1 cellular context compared by ENCODE assay signal in the genomic region with DNA sequence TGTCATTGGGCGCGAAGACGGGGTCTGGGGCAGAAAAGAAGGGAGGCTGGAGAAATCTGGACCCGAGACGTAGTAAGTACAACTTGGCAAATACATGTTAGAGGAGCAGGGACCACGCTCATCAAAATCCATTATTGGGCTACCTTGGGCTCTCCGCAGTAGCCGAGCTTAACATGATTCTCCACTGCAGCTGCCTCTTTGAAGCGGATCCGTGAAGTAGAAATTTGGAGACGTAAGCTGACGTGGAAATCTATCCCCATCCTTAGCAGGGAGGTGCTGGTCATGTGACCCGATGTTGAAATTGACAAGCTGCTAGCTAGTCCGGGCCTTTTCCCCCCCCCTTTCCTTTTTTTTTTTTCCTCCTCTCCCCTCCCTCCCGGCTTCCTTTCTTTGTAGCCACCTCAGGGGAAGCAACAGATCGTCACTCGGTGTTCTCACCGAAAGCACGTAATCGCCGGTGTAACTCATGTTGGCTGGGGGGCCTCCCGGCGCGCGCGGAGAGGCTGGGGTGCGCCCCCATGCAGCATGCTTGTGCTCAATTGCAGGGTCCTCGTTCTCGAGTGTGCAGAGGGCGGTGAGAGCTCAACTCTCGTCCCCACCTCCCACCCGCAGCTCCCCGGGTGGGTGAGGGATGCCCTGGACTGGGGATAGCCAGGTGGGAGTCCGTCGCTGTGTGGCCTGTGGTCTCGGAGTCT.
TF ChIP-seq lines count a peak whose summit lies in the region.

A gene (minus strand): TSS at position 220 of the 695 bp plus-strand sequence. CDS start 88 bp downstream, at position 132.

TF ChIP-seq in HEK293, 187 proteins besides CTCF, POLR2A, EP300 and RAD21 (continued from another document and continues in another):
- TF ChIP-seq, protein P1, sequence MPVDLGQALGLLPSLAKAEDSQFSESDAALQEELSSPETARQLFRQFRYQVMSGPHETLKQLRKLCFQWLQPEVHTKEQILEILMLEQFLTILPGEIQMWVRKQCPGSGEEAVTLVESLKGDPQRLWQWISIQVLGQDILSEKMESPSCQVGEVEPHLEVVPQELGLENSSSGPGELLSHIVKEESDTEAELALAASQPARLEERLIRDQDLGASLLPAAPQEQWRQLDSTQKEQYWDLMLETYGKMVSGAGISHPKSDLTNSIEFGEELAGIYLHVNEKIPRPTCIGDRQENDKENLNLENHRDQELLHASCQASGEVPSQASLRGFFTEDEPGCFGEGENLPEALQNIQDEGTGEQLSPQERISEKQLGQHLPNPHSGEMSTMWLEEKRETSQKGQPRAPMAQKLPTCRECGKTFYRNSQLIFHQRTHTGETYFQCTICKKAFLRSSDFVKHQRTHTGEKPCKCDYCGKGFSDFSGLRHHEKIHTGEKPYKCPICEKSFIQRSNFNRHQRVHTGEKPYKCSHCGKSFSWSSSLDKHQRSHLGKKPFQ (tag by site-specific recombination; IDR thresholded peaks at IDR 0.05): peak; percentile 100
- TF ChIP-seq ZBTB8A (tag by site-specific recombination; IDR thresholded peaks at IDR 0.05): peak; percentile 69
- no peak for TF ChIP-seq YY2 (tag by site-specific recombination; IDR thresholded peaks at IDR 0.05)
- peak; percentile 28; the same call in 1 of the 2 replicates for TF ChIP-seq ZNF366 (tag by site-specific recombination; conservative IDR thresholded peaks at IDR 0.05)
- TF ChIP-seq IKZF3 (tag by site-specific recombination; IDR thresholded peaks at IDR 0.05): peak; percentile 72
- TF ChIP-seq, protein P2, sequence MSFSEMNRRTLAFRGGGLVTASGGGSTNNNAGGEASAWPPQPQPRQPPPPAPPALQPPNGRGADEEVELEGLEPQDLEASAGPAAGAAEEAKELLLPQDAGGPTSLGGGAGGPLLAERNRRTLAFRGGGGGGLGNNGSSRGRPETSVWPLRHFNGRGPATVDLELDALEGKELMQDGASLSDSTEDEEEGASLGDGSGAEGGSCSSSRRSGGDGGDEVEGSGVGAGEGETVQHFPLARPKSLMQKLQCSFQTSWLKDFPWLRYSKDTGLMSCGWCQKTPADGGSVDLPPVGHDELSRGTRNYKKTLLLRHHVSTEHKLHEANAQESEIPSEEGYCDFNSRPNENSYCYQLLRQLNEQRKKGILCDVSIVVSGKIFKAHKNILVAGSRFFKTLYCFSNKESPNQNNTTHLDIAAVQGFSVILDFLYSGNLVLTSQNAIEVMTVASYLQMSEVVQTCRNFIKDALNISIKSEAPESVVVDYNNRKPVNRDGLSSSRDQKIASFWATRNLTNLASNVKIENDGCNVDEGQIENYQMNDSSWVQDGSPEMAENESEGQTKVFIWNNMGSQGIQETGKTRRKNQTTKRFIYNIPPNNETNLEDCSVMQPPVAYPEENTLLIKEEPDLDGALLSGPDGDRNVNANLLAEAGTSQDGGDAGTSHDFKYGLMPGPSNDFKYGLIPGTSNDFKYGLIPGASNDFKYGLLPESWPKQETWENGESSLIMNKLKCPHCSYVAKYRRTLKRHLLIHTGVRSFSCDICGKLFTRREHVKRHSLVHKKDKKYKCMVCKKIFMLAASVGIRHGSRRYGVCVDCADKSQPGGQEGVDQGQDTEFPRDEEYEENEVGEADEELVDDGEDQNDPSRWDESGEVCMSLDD (tag by site-specific recombination; IDR thresholded peaks at IDR 0.05): peak; percentile 78
- no peak for TF ChIP-seq SP3 (tag by site-specific recombination; IDR thresholded peaks at IDR 0.05)
- peak; percentile 93 for TF ChIP-seq ZBTB17 (tag by site-specific recombination; IDR thresholded peaks at IDR 0.05)
- TF ChIP-seq ZNF146 (tag by site-specific recombination; IDR thresholded peaks at IDR 0.05): 0 out of 2 replicates have a peak, but pooled peaks have one; percentile 8
- TF ChIP-seq ZNF112 (tag by site-specific recombination; IDR thresholded peaks at IDR 0.05): no peak
- TF ChIP-seq ZNF211 (tag by site-specific recombination; IDR thresholded peaks at IDR 0.05; ENCODE audit: low read depth): no peak
- 0 out of 2 replicates have a peak, but pooled peaks have one; percentile 6 for TF ChIP-seq ZNF10 (tag by site-specific recombination; IDR thresholded peaks at IDR 0.05)
- peak; percentile 95 for TF ChIP-seq ZNF629 (tag by site-specific recombination; IDR thresholded peaks at IDR 0.05)
- TF ChIP-seq OSR2 (tag by site-specific recombination; IDR thresholded peaks at IDR 0.05): peak; percentile 95
- TF ChIP-seq, protein P3, sequence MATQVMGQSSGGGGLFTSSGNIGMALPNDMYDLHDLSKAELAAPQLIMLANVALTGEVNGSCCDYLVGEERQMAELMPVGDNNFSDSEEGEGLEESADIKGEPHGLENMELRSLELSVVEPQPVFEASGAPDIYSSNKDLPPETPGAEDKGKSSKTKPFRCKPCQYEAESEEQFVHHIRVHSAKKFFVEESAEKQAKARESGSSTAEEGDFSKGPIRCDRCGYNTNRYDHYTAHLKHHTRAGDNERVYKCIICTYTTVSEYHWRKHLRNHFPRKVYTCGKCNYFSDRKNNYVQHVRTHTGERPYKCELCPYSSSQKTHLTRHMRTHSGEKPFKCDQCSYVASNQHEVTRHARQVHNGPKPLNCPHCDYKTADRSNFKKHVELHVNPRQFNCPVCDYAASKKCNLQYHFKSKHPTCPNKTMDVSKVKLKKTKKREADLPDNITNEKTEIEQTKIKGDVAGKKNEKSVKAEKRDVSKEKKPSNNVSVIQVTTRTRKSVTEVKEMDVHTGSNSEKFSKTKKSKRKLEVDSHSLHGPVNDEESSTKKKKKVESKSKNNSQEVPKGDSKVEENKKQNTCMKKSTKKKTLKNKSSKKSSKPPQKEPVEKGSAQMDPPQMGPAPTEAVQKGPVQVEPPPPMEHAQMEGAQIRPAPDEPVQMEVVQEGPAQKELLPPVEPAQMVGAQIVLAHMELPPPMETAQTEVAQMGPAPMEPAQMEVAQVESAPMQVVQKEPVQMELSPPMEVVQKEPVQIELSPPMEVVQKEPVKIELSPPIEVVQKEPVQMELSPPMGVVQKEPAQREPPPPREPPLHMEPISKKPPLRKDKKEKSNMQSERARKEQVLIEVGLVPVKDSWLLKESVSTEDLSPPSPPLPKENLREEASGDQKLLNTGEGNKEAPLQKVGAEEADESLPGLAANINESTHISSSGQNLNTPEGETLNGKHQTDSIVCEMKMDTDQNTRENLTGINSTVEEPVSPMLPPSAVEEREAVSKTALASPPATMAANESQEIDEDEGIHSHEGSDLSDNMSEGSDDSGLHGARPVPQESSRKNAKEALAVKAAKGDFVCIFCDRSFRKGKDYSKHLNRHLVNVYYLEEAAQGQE (tag by site-specific recombination; IDR thresholded peaks at IDR 0.05): no peak
- peak; percentile 47 for TF ChIP-seq KLF8 (tag by site-specific recombination; IDR thresholded peaks at IDR 0.05)
- TF ChIP-seq, protein P4, sequence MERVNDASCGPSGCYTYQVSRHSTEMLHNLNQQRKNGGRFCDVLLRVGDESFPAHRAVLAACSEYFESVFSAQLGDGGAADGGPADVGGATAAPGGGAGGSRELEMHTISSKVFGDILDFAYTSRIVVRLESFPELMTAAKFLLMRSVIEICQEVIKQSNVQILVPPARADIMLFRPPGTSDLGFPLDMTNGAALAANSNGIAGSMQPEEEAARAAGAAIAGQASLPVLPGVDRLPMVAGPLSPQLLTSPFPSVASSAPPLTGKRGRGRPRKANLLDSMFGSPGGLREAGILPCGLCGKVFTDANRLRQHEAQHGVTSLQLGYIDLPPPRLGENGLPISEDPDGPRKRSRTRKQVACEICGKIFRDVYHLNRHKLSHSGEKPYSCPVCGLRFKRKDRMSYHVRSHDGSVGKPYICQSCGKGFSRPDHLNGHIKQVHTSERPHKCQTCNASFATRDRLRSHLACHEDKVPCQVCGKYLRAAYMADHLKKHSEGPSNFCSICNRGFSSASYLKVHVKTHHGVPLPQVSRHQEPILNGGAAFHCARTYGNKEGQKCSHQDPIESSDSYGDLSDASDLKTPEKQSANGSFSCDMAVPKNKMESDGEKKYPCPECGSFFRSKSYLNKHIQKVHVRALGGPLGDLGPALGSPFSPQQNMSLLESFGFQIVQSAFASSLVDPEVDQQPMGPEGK (tag by site-specific recombination; IDR thresholded peaks at IDR 0.05): peak; percentile 94
- TF ChIP-seq ZNF114 (tag by site-specific recombination; IDR thresholded peaks at IDR 0.05): no peak
- TF ChIP-seq, protein P5, sequence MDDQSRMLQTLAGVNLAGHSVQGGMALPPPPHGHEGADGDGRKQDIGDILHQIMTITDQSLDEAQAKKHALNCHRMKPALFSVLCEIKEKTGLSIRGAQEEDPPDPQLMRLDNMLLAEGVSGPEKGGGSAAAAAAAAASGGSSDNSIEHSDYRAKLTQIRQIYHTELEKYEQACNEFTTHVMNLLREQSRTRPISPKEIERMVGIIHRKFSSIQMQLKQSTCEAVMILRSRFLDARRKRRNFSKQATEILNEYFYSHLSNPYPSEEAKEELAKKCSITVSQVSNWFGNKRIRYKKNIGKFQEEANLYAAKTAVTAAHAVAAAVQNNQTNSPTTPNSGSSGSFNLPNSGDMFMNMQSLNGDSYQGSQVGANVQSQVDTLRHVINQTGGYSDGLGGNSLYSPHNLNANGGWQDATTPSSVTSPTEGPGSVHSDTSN (CRISPR knock-in tag; IDR thresholded peaks at IDR 0.05): no peak
- TF ChIP-seq TRIM28 (IDR thresholded peaks at IDR 0.05; ENCODE audit: borderline replicate concordance, low read length): no peak
- peak; percentile 82 for TF ChIP-seq ZIC2 (tag by site-specific recombination; IDR thresholded peaks at IDR 0.05)
- TF ChIP-seq ZFHX2 (tag by site-specific recombination; conservative IDR thresholded peaks at IDR 0.05): 0 out of 2 replicates have a peak, but pooled peaks have one; percentile 5
- TF ChIP-seq, protein P6, sequence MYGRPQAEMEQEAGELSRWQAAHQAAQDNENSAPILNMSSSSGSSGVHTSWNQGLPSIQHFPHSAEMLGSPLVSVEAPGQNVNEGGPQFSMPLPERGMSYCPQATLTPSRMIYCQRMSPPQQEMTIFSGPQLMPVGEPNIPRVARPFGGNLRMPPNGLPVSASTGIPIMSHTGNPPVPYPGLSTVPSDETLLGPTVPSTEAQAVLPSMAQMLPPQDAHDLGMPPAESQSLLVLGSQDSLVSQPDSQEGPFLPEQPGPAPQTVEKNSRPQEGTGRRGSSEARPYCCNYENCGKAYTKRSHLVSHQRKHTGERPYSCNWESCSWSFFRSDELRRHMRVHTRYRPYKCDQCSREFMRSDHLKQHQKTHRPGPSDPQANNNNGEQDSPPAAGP (tag by site-specific recombination; IDR thresholded peaks at IDR 0.05): no peak
- peak; percentile 77 for TF ChIP-seq ZBTB21 (tag by site-specific recombination; IDR thresholded peaks at IDR 0.05)
- peak; percentile 69 for TF ChIP-seq ZBTB20 (tag by site-specific recombination; IDR thresholded peaks at IDR 0.05)
- TF ChIP-seq ZNF341 (tag by site-specific recombination; IDR thresholded peaks at IDR 0.05; ENCODE audit: low read depth): peak; percentile 93
- TF ChIP-seq GLIS2 (tag by site-specific recombination; IDR thresholded peaks at IDR 0.05): peak; percentile 99
- peak; percentile 98 for TF ChIP-seq GLIS1 (tag by site-specific recombination; IDR thresholded peaks at IDR 0.05)
- peak; percentile 55; the same call in 1 of the 2 replicates for TF ChIP-seq SCRT1 (tag by site-specific recombination; IDR thresholded peaks at IDR 0.05; ENCODE audit: borderline replicate concordance)
- TF ChIP-seq, protein P7, sequence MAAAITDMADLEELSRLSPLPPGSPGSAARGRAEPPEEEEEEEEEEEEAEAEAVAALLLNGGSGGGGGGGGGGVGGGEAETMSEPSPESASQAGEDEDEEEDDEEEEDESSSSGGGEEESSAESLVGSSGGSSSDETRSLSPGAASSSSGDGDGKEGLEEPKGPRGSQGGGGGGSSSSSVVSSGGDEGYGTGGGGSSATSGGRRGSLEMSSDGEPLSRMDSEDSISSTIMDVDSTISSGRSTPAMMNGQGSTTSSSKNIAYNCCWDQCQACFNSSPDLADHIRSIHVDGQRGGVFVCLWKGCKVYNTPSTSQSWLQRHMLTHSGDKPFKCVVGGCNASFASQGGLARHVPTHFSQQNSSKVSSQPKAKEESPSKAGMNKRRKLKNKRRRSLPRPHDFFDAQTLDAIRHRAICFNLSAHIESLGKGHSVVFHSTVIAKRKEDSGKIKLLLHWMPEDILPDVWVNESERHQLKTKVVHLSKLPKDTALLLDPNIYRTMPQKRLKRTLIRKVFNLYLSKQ (tag by site-specific recombination; IDR thresholded peaks at IDR 0.05; ENCODE audit: borderline replicate concordance): no peak
- peak; percentile 58; the same call in 1 of the 2 replicates for TF ChIP-seq ZFP3 (tag by site-specific recombination; IDR thresholded peaks at IDR 0.05; ENCODE audit: low read depth)
- TF ChIP-seq, protein P8, sequence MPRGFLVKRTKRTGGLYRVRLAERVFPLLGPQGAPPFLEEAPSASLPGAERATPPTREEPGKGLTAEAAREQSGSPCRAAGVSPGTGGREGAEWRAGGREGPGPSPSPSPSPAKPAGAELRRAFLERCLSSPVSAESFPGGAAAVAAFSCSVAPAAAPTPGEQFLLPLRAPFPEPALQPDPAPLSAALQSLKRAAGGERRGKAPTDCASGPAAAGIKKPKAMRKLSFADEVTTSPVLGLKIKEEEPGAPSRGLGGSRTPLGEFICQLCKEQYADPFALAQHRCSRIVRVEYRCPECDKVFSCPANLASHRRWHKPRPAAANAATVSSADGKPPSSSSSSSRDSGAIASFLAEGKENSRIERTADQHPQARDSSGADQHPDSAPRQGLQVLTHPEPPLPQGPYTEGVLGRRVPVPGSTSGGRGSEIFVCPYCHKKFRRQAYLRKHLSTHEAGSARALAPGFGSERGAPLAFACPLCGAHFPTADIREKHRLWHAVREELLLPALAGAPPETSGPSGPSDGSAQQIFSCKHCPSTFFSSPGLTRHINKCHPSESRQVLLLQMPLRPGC (tag by site-specific recombination; IDR thresholded peaks at IDR 0.05): peak; percentile 10; the same call in 1 of the 2 replicates
- 0 out of 2 replicates have a peak, but pooled peaks have one; percentile 23 for TF ChIP-seq ZNF600 (tag by site-specific recombination; IDR thresholded peaks at IDR 0.05)
- TF ChIP-seq, protein P9, sequence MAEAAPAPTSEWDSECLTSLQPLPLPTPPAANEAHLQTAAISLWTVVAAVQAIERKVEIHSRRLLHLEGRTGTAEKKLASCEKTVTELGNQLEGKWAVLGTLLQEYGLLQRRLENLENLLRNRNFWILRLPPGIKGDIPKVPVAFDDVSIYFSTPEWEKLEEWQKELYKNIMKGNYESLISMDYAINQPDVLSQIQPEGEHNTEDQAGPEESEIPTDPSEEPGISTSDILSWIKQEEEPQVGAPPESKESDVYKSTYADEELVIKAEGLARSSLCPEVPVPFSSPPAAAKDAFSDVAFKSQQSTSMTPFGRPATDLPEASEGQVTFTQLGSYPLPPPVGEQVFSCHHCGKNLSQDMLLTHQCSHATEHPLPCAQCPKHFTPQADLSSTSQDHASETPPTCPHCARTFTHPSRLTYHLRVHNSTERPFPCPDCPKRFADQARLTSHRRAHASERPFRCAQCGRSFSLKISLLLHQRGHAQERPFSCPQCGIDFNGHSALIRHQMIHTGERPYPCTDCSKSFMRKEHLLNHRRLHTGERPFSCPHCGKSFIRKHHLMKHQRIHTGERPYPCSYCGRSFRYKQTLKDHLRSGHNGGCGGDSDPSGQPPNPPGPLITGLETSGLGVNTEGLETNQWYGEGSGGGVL (tag by site-specific recombination; IDR thresholded peaks at IDR 0.05): peak; percentile 90
- no peak for TF ChIP-seq ZNF555 (tag by site-specific recombination; conservative IDR thresholded peaks at IDR 0.05)
- TF ChIP-seq, protein P10, sequence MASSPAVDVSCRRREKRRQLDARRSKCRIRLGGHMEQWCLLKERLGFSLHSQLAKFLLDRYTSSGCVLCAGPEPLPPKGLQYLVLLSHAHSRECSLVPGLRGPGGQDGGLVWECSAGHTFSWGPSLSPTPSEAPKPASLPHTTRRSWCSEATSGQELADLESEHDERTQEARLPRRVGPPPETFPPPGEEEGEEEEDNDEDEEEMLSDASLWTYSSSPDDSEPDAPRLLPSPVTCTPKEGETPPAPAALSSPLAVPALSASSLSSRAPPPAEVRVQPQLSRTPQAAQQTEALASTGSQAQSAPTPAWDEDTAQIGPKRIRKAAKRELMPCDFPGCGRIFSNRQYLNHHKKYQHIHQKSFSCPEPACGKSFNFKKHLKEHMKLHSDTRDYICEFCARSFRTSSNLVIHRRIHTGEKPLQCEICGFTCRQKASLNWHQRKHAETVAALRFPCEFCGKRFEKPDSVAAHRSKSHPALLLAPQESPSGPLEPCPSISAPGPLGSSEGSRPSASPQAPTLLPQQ (tag by site-specific recombination; IDR thresholded peaks at IDR 0.05): 0 out of 2 replicates have a peak, but pooled peaks have one; percentile 9
